ENCODE assay signal across 11 cellular contexts in the genomic region with DNA sequence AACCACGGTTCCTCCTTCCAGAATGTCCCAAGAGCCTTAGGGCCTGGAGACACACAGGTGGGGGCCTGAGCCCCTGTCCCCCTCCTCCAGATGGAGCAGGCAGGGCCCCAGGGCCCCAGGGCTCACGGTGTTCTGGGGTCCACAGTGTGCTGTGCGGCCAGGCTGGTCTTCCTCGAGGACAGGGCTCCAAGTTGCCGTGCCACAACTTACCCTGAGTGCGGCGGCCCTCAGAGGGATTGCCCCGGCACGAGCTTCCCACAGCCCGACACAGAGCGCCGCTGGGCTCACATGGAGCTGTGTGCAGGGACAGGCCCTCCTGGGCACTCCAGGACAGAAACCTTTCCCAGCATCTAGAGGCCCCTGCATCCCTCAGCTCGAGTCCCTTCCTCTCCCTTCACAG.
A peak's percentile ranks its signal among the peaks of the same experiment; 100 is the strongest.
DNase-seq lines count a peak whose midpoint lies in the region; ATAC-seq and TF ChIP-seq lines count a peak whose summit lies in the region.
"Had no signal": no experiment of that assay in that cellular context is flagged by ENCODE, and none has a peak within 500 bp of the region (broad histone marks: within the 10 kb centered on the region; RNA-seq: fewer than 3 reads in every experiment).

No MANE protein-coding gene starts in this region.

- H3K9me3 ChIP-seq in OCI-LY1 (ENCODE audit: low read length), result no peaks in the 10 kb centered on the region
- H3K9me3 ChIP-seq in smooth muscle cell (replicated peaks; ENCODE audit: low read depth), result no peaks in the 10 kb centered on the region
- no peaks in the 10 kb centered on the region for H3K9me3 ChIP-seq in upper lobe of right lung

- CTCF ChIA-PET in activated CD4-positive, alpha-beta T cell treated with anti-CD3 and anti-CD28 coated beads for 36 hours (lab: Charles Lee), result no interaction called here
- CTCF ChIA-PET in Calu3 (lab: Charles Lee), result no interaction called here

- H2AFZ ChIP-seq in OCI-LY1 (ENCODE audit: low read length), result no peak overlapping the region
- no peak overlapping the region for H2AFZ ChIP-seq in smooth muscle cell (ENCODE audit: low read depth)

- H3K4me3 ChIP-seq in OCI-LY1 (ENCODE audit: low read depth, low read length, poor library complexity, severe bottlenecking) (no peak overlapping the region), smooth muscle cell (no peak overlapping the region), upper lobe of right lung (no peak overlapping the region)

- H3K27ac Mint-ChIP-seq in activated CD4-positive, alpha-beta T cell treated with anti-CD3 and anti-CD28 coated beads for 36 hours, result peak overlapping the region; percentile 86
- H3K27ac Mint-ChIP-seq in effector memory CD8-positive, alpha-beta T cell, result peak overlapping the region; percentile 83 to 84
- no peak overlapping the region for H3K27ac Mint-ChIP-seq in Calu3 (ENCODE audit: unreplicated experiment)

- no TSS peak for BruUV-seq in Calu3 (replicated peaks; lab: Mats Ljungman, UMichigan)

- H3K79me2 ChIP-seq in OCI-LY1 (ENCODE audit: insufficient read depth, low read length) (no peaks in the 10 kb centered on the region), smooth muscle cell (ENCODE audit: low read depth) (no peaks in the 10 kb centered on the region)

- intact Hi-C loops in activated CD4-positive, alpha-beta T cell treated with anti-CD3 and anti-CD28 coated beads for 36 hours (cut with DNase I, micrococcal nuclease), result no loop called here
- intact Hi-C loops in upper lobe of right lung (cut with DNase I) (no loop called here), Calu3 (cut with micrococcal nuclease; ENCODE audit: unreplicated experiment) (no loop called here)

- peak overlapping the region; percentile 52 for H3K4me3 Mint-ChIP-seq in activated CD4-positive, alpha-beta T cell treated with anti-CD3 and anti-CD28 coated beads for 36 hours
- peak overlapping the region in 1 of 2 donors; percentile 64 for H3K4me3 Mint-ChIP-seq in effector memory CD8-positive, alpha-beta T cell
- H3K4me3 Mint-ChIP-seq in Calu3 (ENCODE audit: low read depth, unreplicated experiment), result no peak overlapping the region

- H3F3A ChIP-seq in OCI-LY1 (ENCODE audit: insufficient read depth, low read length), result no peaks in the 10 kb centered on the region
- H3F3A ChIP-seq in smooth muscle cell (ENCODE audit: low read depth), result no peaks in the 10 kb centered on the region

- H3K36me3 ChIP-seq in OCI-LY1 (ENCODE audit: insufficient read depth, low read length), result no peaks in the 10 kb centered on the region
- H3K36me3 ChIP-seq in smooth muscle cell (ENCODE audit: low read depth), result no peaks in the 10 kb centered on the region
- peaks cover 20% of the 10 kb centered on the region for H3K36me3 ChIP-seq in upper lobe of right lung

- peaks cover 61% of the 10 kb centered on the region for H3K4me1 ChIP-seq in OCI-LY1 (ENCODE audit: insufficient read depth, low read length, severe bottlenecking)
- H3K4me1 ChIP-seq in smooth muscle cell (ENCODE audit: low read depth), result peaks cover 38% of the 10 kb centered on the region
- peaks cover 7% of the 10 kb centered on the region for H3K4me1 ChIP-seq in upper lobe of right lung

- no peak overlapping the region; the same call in 1 of the 2 replicates for H3K4me2 ChIP-seq in OCI-LY1 (ENCODE audit: low read length)
- no peak overlapping the region for H3K4me2 ChIP-seq in smooth muscle cell

- TF ChIP-seq CTCF in OCI-LY1 (IDR thresholded peaks at IDR 0.05; ENCODE audit: low read length) (no peak), smooth muscle cell (IDR thresholded peaks at IDR 0.05; ENCODE audit: borderline replicate concordance, insufficient read depth, poor library complexity, severe bottlenecking) (no peak), upper lobe of right lung (IDR thresholded peaks at IDR 0.05) (no peak), Calu3 (IDR thresholded peaks at IDR 0.05; ENCODE audit: unreplicated experiment) (no peak)

- 96% methylated on average over 13 of the region's 13 CpGs for WGBS in smooth muscle cell (ENCODE audit: low lambda C conversion rate)

- POLR2A ChIA-PET in activated CD4-positive, alpha-beta T cell treated with anti-CD3 and anti-CD28 coated beads for 36 hours (lab: Charles Lee), result interaction anchor here (0.5 kb wide), 1 partner anchor 1142 kb away, joined by 3 read pairs; no protein-coding TSS in a partner anchor

- peaks cover 27% of the 10 kb centered on the region for H3K4me1 Mint-ChIP-seq in activated CD4-positive, alpha-beta T cell treated with anti-CD3 and anti-CD28 coated beads for 36 hours
- H3K4me1 Mint-ChIP-seq in effector memory CD8-positive, alpha-beta T cell (ENCODE audit: low read depth in 2 of 2), result peaks cover 15 to 18% of the 10 kb centered on the region in 2 donors
- H3K4me1 Mint-ChIP-seq in Calu3 (ENCODE audit: low read depth, unreplicated experiment), result no peaks in the 10 kb centered on the region

- no peak for DNase-seq in activated CD4-positive, alpha-beta T cell treated with anti-CD3 and anti-CD28 coated beads for 36 hours
- no peak for DNase-seq in activated CD4-positive, alpha-beta T cell treated with anti-CD3 and anti-CD28 coated beads for 4 hours
- DNase-seq in effector memory CD8-positive, alpha-beta T cell, result no peak
- DNase-seq in smooth muscle cell (lab: John Stamatoyannopoulos, UW; ENCODE audit: unreplicated experiment) (no peak), upper lobe of right lung (no peak), COLO829 (ENCODE audit: low spot score) (no peak), Calu3 (no peak)
- DNase-seq: DMS79, SHP77 had no signal

- H3K36me3 Mint-ChIP-seq in activated CD4-positive, alpha-beta T cell treated with anti-CD3 and anti-CD28 coated beads for 36 hours (ENCODE audit: low read depth), result peaks cover 11% of the 10 kb centered on the region
- peaks cover 22% of the 10 kb centered on the region for H3K36me3 Mint-ChIP-seq in effector memory CD8-positive, alpha-beta T cell (ENCODE audit: insufficient read depth)
- peaks cover 11% of the 10 kb centered on the region for H3K36me3 Mint-ChIP-seq in Calu3 (ENCODE audit: insufficient read depth, unreplicated experiment)

- H3K9me2 ChIP-seq in OCI-LY1 (ENCODE audit: low read depth, low read length), result no peaks in the 10 kb centered on the region

- no peak overlapping the region; the same call in 1 of the 2 replicates for H3K9ac ChIP-seq in OCI-LY1 (ENCODE audit: low read length)
- no peak overlapping the region for H3K9ac ChIP-seq in smooth muscle cell (ENCODE audit: low read depth)

- no peaks in the 10 kb centered on the region for H3K9me3 Mint-ChIP-seq in activated CD4-positive, alpha-beta T cell treated with anti-CD3 and anti-CD28 coated beads for 36 hours (ENCODE audit: low read depth)
- H3K9me3 Mint-ChIP-seq in effector memory CD8-positive, alpha-beta T cell, result no peaks in the 10 kb centered on the region
- no peaks in the 10 kb centered on the region for H3K9me3 Mint-ChIP-seq in Calu3 (ENCODE audit: low read depth, unreplicated experiment)

- no peaks in the 10 kb centered on the region for H3K27me3 Mint-ChIP-seq in activated CD4-positive, alpha-beta T cell treated with anti-CD3 and anti-CD28 coated beads for 36 hours
- H3K27me3 Mint-ChIP-seq in effector memory CD8-positive, alpha-beta T cell, result no peaks in the 10 kb centered on the region
- H3K27me3 Mint-ChIP-seq in Calu3 (ENCODE audit: unreplicated experiment), result no peaks in the 10 kb centered on the region

- H3K27me3 ChIP-seq in OCI-LY1 (ENCODE audit: insufficient read depth, low read length) (no peaks in the 10 kb centered on the region), smooth muscle cell (ENCODE audit: low read depth) (no peaks in the 10 kb centered on the region), upper lobe of right lung (no peaks in the 10 kb centered on the region)

- H3K27ac ChIP-seq in OCI-LY1 (ENCODE audit: low read depth, low read length, poor library complexity, severe bottlenecking) (peak overlapping the region; percentile 83), smooth muscle cell (ENCODE audit: low read depth) (peak overlapping the region; percentile 35), upper lobe of right lung (no peak overlapping the region)

- ATAC-seq in activated CD4-positive, alpha-beta T cell treated with anti-CD3 and anti-CD28 coated beads for 36 hours, result no peak
- ATAC-seq in effector memory CD8-positive, alpha-beta T cell (replicated peaks), result no peak
- no peak for ATAC-seq in upper lobe of right lung
- ATAC-seq: HCT116 had no signal

- H4K20me1 ChIP-seq in OCI-LY1 (ENCODE audit: insufficient read depth, low read length), result no peaks in the 10 kb centered on the region
- H4K20me1 ChIP-seq in smooth muscle cell (ENCODE audit: low read depth), result peaks cover 47% of the 10 kb centered on the region
